In genomic region chr6:108348655-108349349, GRCh38 we compare ENCODE assay signal across 10 cellular contexts. TPM values are rescaled to one million over a fixed set of nuclear protein-coding genes. Genes with fewer than 3 reads are reported as not detected.
A peak's percentile ranks its signal among the peaks of the same experiment; 100 is the strongest.
DNase-seq lines count a peak whose midpoint lies in the region; ATAC-seq, FAIRE-seq and TF ChIP-seq lines count a peak whose summit lies in the region.
"Had no signal": no experiment of that assay in that cellular context is flagged by ENCODE, and none has a peak within 500 bp of the region (broad histone marks: within the 10 kb centered on the region; RNA-seq: fewer than 3 reads in every experiment).

No MANE protein-coding gene starts in this region.

- no peaks in the 10 kb centered on the region for H3F3A ChIP-seq in SU-DHL-6 (ENCODE audit: insufficient read depth)

- TF ChIP-seq CTCF in SU-DHL-6 (IDR thresholded peaks at IDR 0.05; ENCODE audit: insufficient read depth, low read length, poor library complexity, severe bottlenecking) = no peak
- no peak for TF ChIP-seq CTCF in colonic mucosa (IDR thresholded peaks at IDR 0.05)

- no peak overlapping the region for H3K27ac ChIP-seq in SU-DHL-6 (ENCODE audit: low read depth, low read length)
- no peak overlapping the region for H3K27ac ChIP-seq in colonic mucosa
- H3K27ac ChIP-seq: gastrocnemius medialis had no signal

- H3K4me2 ChIP-seq in SU-DHL-6 (ENCODE audit: low read depth, low read length, poor library complexity, severe bottlenecking) = peak overlapping the region; percentile 18

- H3K9ac ChIP-seq in SU-DHL-6 (ENCODE audit: low read length) (no peak overlapping the region), colonic mucosa (ENCODE audit: low read depth in 2 of 2, low read length in 2 of 2) (no peak overlapping the region)

- no peaks in the 10 kb centered on the region for H3K9me3 ChIP-seq in SU-DHL-6 (ENCODE audit: insufficient read depth, low read length)
- H3K9me3 ChIP-seq in colonic mucosa = no peaks in the 10 kb centered on the region
- H3K9me3 ChIP-seq: gastrocnemius medialis had no signal

- intact Hi-C loops in colonic mucosa (cut with DNase I) = no loop called here

- H3K9me2 ChIP-seq in SU-DHL-6 (replicated peaks; ENCODE audit: insufficient read depth, low read length) = no peaks in the 10 kb centered on the region

- no peak overlapping the region for H2AFZ ChIP-seq in SU-DHL-6 (ENCODE audit: low read depth, low read length, severe bottlenecking)

- no peaks in the 10 kb centered on the region for H3K79me2 ChIP-seq in SU-DHL-6 (ENCODE audit: insufficient read depth, low read length)

- H3K36me3 ChIP-seq in SU-DHL-6 (ENCODE audit: low read length) (no peaks in the 10 kb centered on the region; the same call in 1 of the 2 replicates), colonic mucosa (no peaks in the 10 kb centered on the region)
- H3K36me3 ChIP-seq: gastrocnemius medialis had no signal

- H4K20me1 ChIP-seq in SU-DHL-6 (ENCODE audit: low read depth, low read length) = no peaks in the 10 kb centered on the region

- no peak overlapping the region for H3K4me3 ChIP-seq in SU-DHL-6 (ENCODE audit: insufficient read depth, low read length, poor library complexity, severe bottlenecking)
- no peak overlapping the region for H3K4me3 ChIP-seq in colonic mucosa
- H3K4me3 ChIP-seq: gastrocnemius medialis had no signal

- DNase-seq in GM12891 (ENCODE audit: insufficient read length, low spot score) = peak; percentile 37
- DNase-seq in HT-29 (ENCODE audit: low spot score) = no peak
- no peak for DNase-seq in NCI-H748 treated with DMSO at 0.1 percent for 48 hours (lab: John Stamatoyannopoulos, UW)
- DNase-seq in stimulated activated CD4-positive, alpha-beta T cell treated with anti-CD3 and anti-CD28 coated beads, Interleukin-12 subunit alpha, Interleukin-12 subunit beta, amount 100 ng/mL, for 4 hours = no peak
- DNase-seq in colonic mucosa = no peak
- DNase-seq: Calu3, gastrocnemius medialis had no signal

- ATAC-seq in GM19351 (IDR thresholded peaks at IDR 0.05; ENCODE audit: unreplicated experiment) = peak; percentile 99
- ATAC-seq in HG02970 (IDR thresholded peaks at IDR 0.05; ENCODE audit: low FRiP score, unreplicated experiment) = peak; percentile 80
- ATAC-seq: gastrocnemius medialis had no signal

- FAIRE-seq in GM12891 (lab: Jason Lieb, UNC) = peak; percentile 92

- no peak for TF ChIP-seq POLR2A in GM12891 (IDR thresholded peaks at IDR 0.05; ENCODE audit: low read depth, low read length)

- no peaks in the 10 kb centered on the region for H3K27me3 ChIP-seq in SU-DHL-6 (ENCODE audit: low read length)
- H3K27me3 ChIP-seq in colonic mucosa = no peaks in the 10 kb centered on the region
- H3K27me3 ChIP-seq: gastrocnemius medialis had no signal

- H3K4me1 ChIP-seq in colonic mucosa = no peaks in the 10 kb centered on the region
- H3K4me1 ChIP-seq: gastrocnemius medialis had no signal

TF ChIP-seq in GM12891, 5 proteins besides CTCF, POLR2A, EP300 and RAD21:
- TF ChIP-seq SPI1 (IDR thresholded peaks at IDR 0.05; ENCODE audit: low read depth, low read length) = peak; percentile 67
- TF ChIP-seq PAX5 (IDR thresholded peaks at IDR 0.05; ENCODE audit: insufficient read depth, low read length, severe bottlenecking) = no peak
- TF ChIP-seq TAF1 (IDR thresholded peaks at IDR 0.05; ENCODE audit: low read depth, low read length) = no peak

RNA-seq across cellular contexts. Expression of gene AFG1L, which starts 53.9 kb away (rescaled TPM):
- polyA plus RNA-seq in GM12891 (2012; ENCODE audit: low read depth, missing spikeins) = 3.7 TPM
- total RNA-seq in HT-29 (2014; rRNA removed; shearing (Covaris generic)) = 0.91 and 2.5 TPM in 2 replicates
- 10 to 100 TPM in 1 of 2 donors, 1 to 10 TPM in 1; 9.5 to 10.9 TPM for total RNA-seq in colonic mucosa
